ENCODE assay signal across 10 cellular contexts in genomic region chr17:27846042-27846655, GRCh38. TPM values are rescaled to one million over a fixed set of nuclear protein-coding genes. Genes with fewer than 3 reads are reported as not detected.
DNase-seq lines count a peak whose midpoint lies in the region; ATAC-seq and TF ChIP-seq lines count a peak whose summit lies in the region.
"Had no signal": no experiment of that assay in that cellular context is flagged by ENCODE, and none has a peak within 500 bp of the region (broad histone marks: within the 10 kb centered on the region; RNA-seq: fewer than 3 reads in every experiment).

No MANE protein-coding gene starts in this region.

- peaks cover 5% of the 10 kb centered on the region for H3K9me3 ChIP-seq in KOPT-K1 (ENCODE audit: insufficient read depth, low read length, poor library complexity, severe bottlenecking)
- peaks cover 3% of the 10 kb centered on the region for H3K9me3 ChIP-seq in mammary epithelial cell (replicated peaks; ENCODE audit: insufficient read depth, low read length)

- no peaks in the 10 kb centered on the region for H3K36me3 ChIP-seq in KOPT-K1 (ENCODE audit: insufficient read depth, low read length)
- no peaks in the 10 kb centered on the region for H3K36me3 ChIP-seq in mammary epithelial cell (ENCODE audit: insufficient read depth, low read length)

- peak; percentile 72 for ATAC-seq in activated naive CD8-positive, alpha-beta T cell treated with anti-CD3 and anti-CD28 coated beads, Interleukin-2, amount 50 U/mL, for 24 hours
- no peak for ATAC-seq in HG02970 (IDR thresholded peaks at IDR 0.05; ENCODE audit: low FRiP score, unreplicated experiment)
- ATAC-seq in WTC11: no peak

- H3K79me2 ChIP-seq in mammary epithelial cell (ENCODE audit: insufficient read depth, low read length): no peaks in the 10 kb centered on the region

- no peaks in the 10 kb centered on the region for H3K4me1 ChIP-seq in mammary epithelial cell (ENCODE audit: insufficient read depth, low read length)

- peaks cover 10% of the 10 kb centered on the region for H3K27me3 Mint-ChIP-seq in activated CD4-positive, alpha-beta memory T cell treated with anti-CD3 and anti-CD28 coated beads, Interleukin-2, amount 10 ng/mL, durations not matched to agents 7 days and 5 days
- H3K27me3 Mint-ChIP-seq in activated naive CD8-positive, alpha-beta T cell treated with anti-CD3 and anti-CD28 coated beads, Interleukin-2, amount 50 U/mL, for 24 hours: no peaks in the 10 kb centered on the region
- H3K27me3 Mint-ChIP-seq in WTC11 (ENCODE audit: low read depth): no peaks in the 10 kb centered on the region

- H3K36me3 Mint-ChIP-seq in activated CD4-positive, alpha-beta memory T cell treated with anti-CD3 and anti-CD28 coated beads, Interleukin-2, amount 10 ng/mL, durations not matched to agents 7 days and 5 days (ENCODE audit: low read depth): no peaks in the 10 kb centered on the region
- H3K36me3 Mint-ChIP-seq in activated naive CD8-positive, alpha-beta T cell treated with anti-CD3 and anti-CD28 coated beads, Interleukin-2, amount 50 U/mL, for 24 hours (ENCODE audit: low read depth): no peaks in the 10 kb centered on the region
- no peaks in the 10 kb centered on the region for H3K36me3 Mint-ChIP-seq in WTC11

- peak; percentile 39 for DNase-seq in activated CD4-positive, alpha-beta memory T cell treated with anti-CD3 and anti-CD28 coated beads, Interleukin-2, amount 10 ng/mL, durations not matched to agents 7 days and 5 days
- peak; percentile 36 for DNase-seq in activated naive CD8-positive, alpha-beta T cell treated with anti-CD3 and anti-CD28 coated beads, Interleukin-2, amount 50 U/mL, for 24 hours
- peak; percentile 8 to 16 for DNase-seq in stimulated activated CD8-positive, alpha-beta memory T cell treated with anti-CD3 and anti-CD28 coated beads, Interleukin-7, amount 100 ng/mL, for 4 hours (ENCODE audit: low read depth in 2 of 2)
- DNase-seq in islet precursor cell (no peak), mammary epithelial cell (no peak), WTC11 (ENCODE audit: low spot score) (no peak)
- DNase-seq: cortex of kidney, DMS 273 treated with DMSO at 0.1 percent for 48 hours had no signal

- H3K27me3 ChIP-seq in mammary epithelial cell (ENCODE audit: insufficient read depth, low read length): no peaks in the 10 kb centered on the region

- H4K20me1 ChIP-seq in mammary epithelial cell (ENCODE audit: insufficient read depth, low read length): no peaks in the 10 kb centered on the region

- no TSS peak for BruUV-seq in mammary epithelial cell (replicated peaks; lab: Mats Ljungman, UMichigan)

- CTCF ChIA-PET in activated CD4-positive, alpha-beta memory T cell treated with anti-CD3 and anti-CD28 coated beads, Interleukin-2, amount 10 ng/mL, durations not matched to agents 7 days and 5 days (lab: Charles Lee): interaction anchor here (1.2 to 2.8 kb wide), 7 partner anchors 34 to 89 kb away, joined by 3 to 21 read pairs (median 5); no protein-coding TSS in a partner anchor
- CTCF ChIA-PET in mammary epithelial cell (lab: Charles Lee; ENCODE audit: low non-redundant PET): no interaction called here
- CTCF ChIA-PET in WTC11 (lab: Charles Lee): no interaction called here

- no peak overlapping the region for H3K9ac ChIP-seq in mammary epithelial cell (ENCODE audit: insufficient read depth, low read length)

- H3K27ac Mint-ChIP-seq in activated CD4-positive, alpha-beta memory T cell treated with anti-CD3 and anti-CD28 coated beads, Interleukin-2, amount 10 ng/mL, durations not matched to agents 7 days and 5 days: peak overlapping the region; percentile 78
- peak overlapping the region; percentile 68 for H3K27ac Mint-ChIP-seq in activated naive CD8-positive, alpha-beta T cell treated with anti-CD3 and anti-CD28 coated beads, Interleukin-2, amount 50 U/mL, for 24 hours
- no peak overlapping the region for H3K27ac Mint-ChIP-seq in WTC11

- TF ChIP-seq CTCF in mammary epithelial cell (conservative IDR thresholded peaks at IDR 0.05 in 1 of 2, IDR thresholded peaks at IDR 0.05 in 1 of 2; ENCODE audit: extremely low read depth in 1 of 2, insufficient read depth in 1 of 2, low read depth in 1 of 2, low read length in 2 of 2) (no peak), WTC11 (IDR thresholded peaks at IDR 0.05) (no peak)

- dilution Hi-C loops in mammary epithelial cell (cut with HindIII; ENCODE audit: low sequenced_read_pairs): no loop called here

- no peak overlapping the region for H3K4me2 ChIP-seq in mammary epithelial cell (ENCODE audit: insufficient read depth, low read depth, low read length)

- H3K4me3 Mint-ChIP-seq in activated CD4-positive, alpha-beta memory T cell treated with anti-CD3 and anti-CD28 coated beads, Interleukin-2, amount 10 ng/mL, durations not matched to agents 7 days and 5 days: peak overlapping the region; percentile 56
- peak overlapping the region; percentile 47 for H3K4me3 Mint-ChIP-seq in activated naive CD8-positive, alpha-beta T cell treated with anti-CD3 and anti-CD28 coated beads, Interleukin-2, amount 50 U/mL, for 24 hours
- H3K4me3 Mint-ChIP-seq in WTC11: no peak overlapping the region

- 97% methylated on average over 12 of the region's 23 CpGs for WGBS in mammary epithelial cell (ENCODE audit: low coverage, missing lambda C conversion rate)

- intact Hi-C loops in mammary epithelial cell (cut with micrococcal nuclease): no loop called here

- H3K27ac ChIP-seq in KOPT-K1 (ENCODE audit: low read depth, low read length, poor library complexity, severe bottlenecking) (peak overlapping the region; percentile 56), mammary epithelial cell (ENCODE audit: insufficient read depth, low read depth, low read length) (no peak overlapping the region)

- H3K4me3 ChIP-seq in mammary epithelial cell (replicated peaks in 1 of 3; ENCODE audit: insufficient read depth in 1 of 3, low read depth in 2 of 3, low read length in 3 of 3): no peak overlapping the region

- no peak overlapping the region for H2AFZ ChIP-seq in mammary epithelial cell (ENCODE audit: low read depth, low read length)

- in situ Hi-C loops in mammary epithelial cell (cut with MboI; ENCODE audit: low sequenced_read_pairs in 2 of 2): no loop called here

- H3K9me3 Mint-ChIP-seq in activated CD4-positive, alpha-beta memory T cell treated with anti-CD3 and anti-CD28 coated beads, Interleukin-2, amount 10 ng/mL, durations not matched to agents 7 days and 5 days: peaks cover 3% of the 10 kb centered on the region
- H3K9me3 Mint-ChIP-seq in activated naive CD8-positive, alpha-beta T cell treated with anti-CD3 and anti-CD28 coated beads, Interleukin-2, amount 50 U/mL, for 24 hours: no peaks in the 10 kb centered on the region
- peaks cover 15% of the 10 kb centered on the region for H3K9me3 Mint-ChIP-seq in WTC11

- POLR2A ChIA-PET in activated CD4-positive, alpha-beta memory T cell treated with anti-CD3 and anti-CD28 coated beads, Interleukin-2, amount 10 ng/mL, durations not matched to agents 7 days and 5 days (lab: Charles Lee): interaction anchor here (1.0 to 2.0 kb wide), 2 partner anchors 36 to 38 kb away, joined by 7 to 12 read pairs; no protein-coding TSS in a partner anchor
- POLR2A ChIA-PET in WTC11 (lab: Charles Lee): no interaction called here

- H3K4me1 Mint-ChIP-seq in activated CD4-positive, alpha-beta memory T cell treated with anti-CD3 and anti-CD28 coated beads, Interleukin-2, amount 10 ng/mL, durations not matched to agents 7 days and 5 days: peaks cover 26% of the 10 kb centered on the region
- H3K4me1 Mint-ChIP-seq in activated naive CD8-positive, alpha-beta T cell treated with anti-CD3 and anti-CD28 coated beads, Interleukin-2, amount 50 U/mL, for 24 hours: peaks cover 19% of the 10 kb centered on the region
- H3K4me1 Mint-ChIP-seq in WTC11: peaks cover 19% of the 10 kb centered on the region

TF ChIP-seq in WTC11, 78 proteins besides CTCF, POLR2A, EP300 and RAD21 (continues in another document):
- TF ChIP-seq ESRRA (CRISPR knock-in tag; IDR thresholded peaks at IDR 0.05; ENCODE audit: borderline replicate concordance) (no peak), ZSCAN18 (CRISPR knock-in tag; IDR thresholded peaks at IDR 0.05) (no peak)

RNA-seq across cellular contexts. Expression of gene NOS2, which starts 45.8 kb away (rescaled TPM):
- total RNA-seq in activated CD4-positive, alpha-beta memory T cell treated with anti-CD3 and anti-CD28 coated beads, Interleukin-2, amount 10 ng/mL, durations not matched to agents 7 days and 5 days: not detected
- total RNA-seq in mammary epithelial cell: not detected
- polyA plus RNA-seq in mammary epithelial cell: not detected
- polyA minus RNA-seq in mammary epithelial cell: not detected
- 0.98 to 1.4 TPM (median 1.4 TPM) in 3 replicates for total RNA-seq in WTC11 (2021)

RNA-seq across cellular contexts. Expression of gene LYRM9, which starts 47.0 kb away (rescaled TPM):
- 1 to 10 TPM; 6.0 to 6.1 TPM for total RNA-seq in activated CD4-positive, alpha-beta memory T cell treated with anti-CD3 and anti-CD28 coated beads, Interleukin-2, amount 10 ng/mL, durations not matched to agents 7 days and 5 days
- total RNA-seq in mammary epithelial cell (1 to 10 TPM; 4.3 to 9.8 TPM), WTC11 (2021) (3.6 to 4.1 TPM (median 3.8 TPM) in 3 replicates)
- 1.8 TPM for polyA plus RNA-seq in mammary epithelial cell
- 1.3 TPM for polyA minus RNA-seq in mammary epithelial cell

Comparison
In these comparisons a context has a peak if more than half of its experiments do, and no peak if none do; other contexts are left out.
1. DNase-seq: peak in activated CD4-positive, alpha-beta memory T cell treated with anti-CD3 and anti-CD28 coated beads, Interleukin-2, amount 10 ng/mL, durations not matched to agents 7 days and 5 days (single experiment), activated naive CD8-positive, alpha-beta T cell treated with anti-CD3 and anti-CD28 coated beads, Interleukin-2, amount 50 U/mL, for 24 hours (single experiment) and stimulated activated CD8-positive, alpha-beta memory T cell treated with anti-CD3 and anti-CD28 coated beads, Interleukin-7, amount 100 ng/mL, for 4 hours (2 of 2); none in islet precursor cell (single experiment), mammary epithelial cell (single experiment) and WTC11 (single experiment).